10 cellular contexts compared by ENCODE assay signal in genomic region chr22:36155702-36156101, GRCh38. TPM values are rescaled to one million over a fixed set of nuclear protein-coding genes. Genes with fewer than 3 reads are reported as not detected.
A peak's percentile ranks its signal among the peaks of the same experiment; 100 is the strongest.
DNase-seq lines count a peak whose midpoint lies in the region; ATAC-seq and TF ChIP-seq lines count a peak whose summit lies in the region.
"Had no signal": no experiment of that assay in that cellular context is flagged by ENCODE, and none has a peak within 500 bp of the region (broad histone marks: within the 10 kb centered on the region; RNA-seq: fewer than 3 reads in every experiment).

No MANE protein-coding gene starts in this region.

- POLR2A ChIA-PET in CD4-positive, alpha-beta T cell (lab: Charles Lee), result interaction anchor here (0.6 kb wide), 1 partner anchor 1506 kb away, joined by 3 read pairs; no protein-coding TSS in a partner anchor
- POLR2A ChIA-PET in activated naive CD8-positive, alpha-beta T cell treated with anti-CD3 and anti-CD28 coated beads, Interleukin-2, amount 10 ng/mL, durations not matched to agents 7 days and 5 days (lab: Charles Lee), result interaction anchor here (0.6 to 1.3 kb wide), 6 partner anchors 9 to 856 kb away, joined by 3 to 7 read pairs (median 4); partner anchors contain the start of gene TOM1

- no peaks in the 10 kb centered on the region for H3K9me3 Mint-ChIP-seq in CD4-positive, alpha-beta T cell
- H3K9me3 Mint-ChIP-seq in activated naive CD8-positive, alpha-beta T cell treated with anti-CD3 and anti-CD28 coated beads, Interleukin-2, amount 10 ng/mL, durations not matched to agents 7 days and 5 days, result peaks cover 7% of the 10 kb centered on the region

- H3K4me3 ChIP-seq in right atrium auricular region (peak overlapping the region in 1 of 2 donors; percentile 53), rectal smooth muscle tissue (ENCODE audit: low read length) (peak overlapping the region; percentile 64)

- no peak for TF ChIP-seq CTCF in CD4-positive, alpha-beta T cell (IDR thresholded peaks at IDR 0.05)
- no peak for TF ChIP-seq CTCF in right atrium auricular region (IDR thresholded peaks at IDR 0.05)

- H3K36me3 ChIP-seq in right atrium auricular region, result no peaks in the 10 kb centered on the region
- no peaks in the 10 kb centered on the region for H3K36me3 ChIP-seq in rectal smooth muscle tissue (ENCODE audit: control insufficient read depth, insufficient read depth, low read length)

- no peaks in the 10 kb centered on the region for H3K27me3 ChIP-seq in CD4-positive, alpha-beta T cell (ENCODE audit: control insufficient read depth, insufficient read depth, low read length)
- H3K27me3 ChIP-seq in right atrium auricular region (no peaks in the 10 kb centered on the region), rectal smooth muscle tissue (ENCODE audit: control insufficient read depth, insufficient read depth, low read length) (no peaks in the 10 kb centered on the region)

- no peak for DNase-seq in CD4-positive, alpha-beta T cell
- no peak for DNase-seq in activated naive CD8-positive, alpha-beta T cell treated with anti-CD3 and anti-CD28 coated beads, Interleukin-2, amount 10 ng/mL, durations not matched to agents 7 days and 5 days
- peak; percentile 88 for DNase-seq in right atrium auricular region (ENCODE audit: low spot score)
- no peak for DNase-seq in LoVo (ENCODE audit: low spot score)
- DNase-seq in effector CD8-positive, alpha-beta T cell (lab: John Stamatoyannopoulos, UW), result no peak
- no peak for DNase-seq in occipital lobe (lab: John Stamatoyannopoulos, UW)
- no peak for DNase-seq in cortex of kidney (lab: John Stamatoyannopoulos, UW)
- DNase-seq: GDM1 had no signal

- H3K36me3 Mint-ChIP-seq in CD4-positive, alpha-beta T cell (ENCODE audit: low read depth), result peaks cover 78% of the 10 kb centered on the region
- H3K36me3 Mint-ChIP-seq in activated naive CD8-positive, alpha-beta T cell treated with anti-CD3 and anti-CD28 coated beads, Interleukin-2, amount 10 ng/mL, durations not matched to agents 7 days and 5 days, result peaks cover 53% of the 10 kb centered on the region

- intact Hi-C loops in CD4-positive, alpha-beta T cell (cut with DNase I, micrococcal nuclease), result no loop called here

- H3K9ac ChIP-seq in rectal smooth muscle tissue (ENCODE audit: low read length), result no peak overlapping the region
- H3K9ac ChIP-seq: KMS-11 had no signal

- H3K27ac Mint-ChIP-seq in CD4-positive, alpha-beta T cell, result peak overlapping the region; percentile 92
- peak overlapping the region; percentile 91 for H3K27ac Mint-ChIP-seq in activated naive CD8-positive, alpha-beta T cell treated with anti-CD3 and anti-CD28 coated beads, Interleukin-2, amount 10 ng/mL, durations not matched to agents 7 days and 5 days

- no peak for ATAC-seq in CD4-positive, alpha-beta T cell (ENCODE audit: poor library complexity)
- ATAC-seq in activated naive CD8-positive, alpha-beta T cell treated with anti-CD3 and anti-CD28 coated beads, Interleukin-2, amount 10 ng/mL, durations not matched to agents 7 days and 5 days (ENCODE audit: low read depth), result no peak

- peak overlapping the region; percentile 90 for H3K27ac ChIP-seq in CD4-positive, alpha-beta T cell (ENCODE audit: low read depth, low read length)
- H3K27ac ChIP-seq in right atrium auricular region, result peak overlapping the region; percentile 82 to 92
- H3K27ac ChIP-seq in rectal smooth muscle tissue (ENCODE audit: low read depth, low read length), result peak overlapping the region; percentile 93
- H3K27ac ChIP-seq: KMS-11 had no signal

- CTCF ChIA-PET in CD4-positive, alpha-beta T cell (lab: Charles Lee), result interaction anchor here (1.5 kb wide), 1 partner anchor 331 kb away, joined by 6 read pairs; no protein-coding TSS in a partner anchor

- H3K4me1 ChIP-seq in right atrium auricular region, result peaks cover 0 to 69% of the 10 kb centered on the region in 2 donors
- H3K4me1 ChIP-seq in rectal smooth muscle tissue (ENCODE audit: control insufficient read depth, insufficient read depth, low read length), result peaks cover 22% of the 10 kb centered on the region

- peaks cover 99% of the 10 kb centered on the region for H3K4me1 Mint-ChIP-seq in CD4-positive, alpha-beta T cell (ENCODE audit: low read depth)
- H3K4me1 Mint-ChIP-seq in activated naive CD8-positive, alpha-beta T cell treated with anti-CD3 and anti-CD28 coated beads, Interleukin-2, amount 10 ng/mL, durations not matched to agents 7 days and 5 days, result peaks cover 72% of the 10 kb centered on the region

- no peaks in the 10 kb centered on the region for H3K27me3 Mint-ChIP-seq in CD4-positive, alpha-beta T cell
- no peaks in the 10 kb centered on the region for H3K27me3 Mint-ChIP-seq in activated naive CD8-positive, alpha-beta T cell treated with anti-CD3 and anti-CD28 coated beads, Interleukin-2, amount 10 ng/mL, durations not matched to agents 7 days and 5 days

- H3K4me3 Mint-ChIP-seq in CD4-positive, alpha-beta T cell, result peak overlapping the region; percentile 94
- H3K4me3 Mint-ChIP-seq in activated naive CD8-positive, alpha-beta T cell treated with anti-CD3 and anti-CD28 coated beads, Interleukin-2, amount 10 ng/mL, durations not matched to agents 7 days and 5 days, result peak overlapping the region; percentile 90

- no peaks in the 10 kb centered on the region for H3K9me3 ChIP-seq in CD4-positive, alpha-beta T cell (ENCODE audit: control insufficient read depth, low read length)
- H3K9me3 ChIP-seq in right atrium auricular region, result no peaks in the 10 kb centered on the region

RNA-seq across cellular contexts. Expression of gene APOL3, which starts 4.9 kb away (rescaled TPM):
- 100 to 1,000 TPM; 111 to 116 TPM for total RNA-seq in CD4-positive, alpha-beta T cell
- total RNA-seq in activated naive CD8-positive, alpha-beta T cell treated with anti-CD3 and anti-CD28 coated beads, Interleukin-2, amount 10 ng/mL, durations not matched to agents 7 days and 5 days, result 100 to 1,000 TPM; 146 to 159 TPM
- total RNA-seq in right atrium auricular region (10 to 100 TPM; 13.8 to 29.5 TPM), occipital lobe (2.5 TPM)

RNA-seq across cellular contexts. Expression of gene APOL4, which starts 45.9 kb away (rescaled TPM):
- not detected for total RNA-seq in CD4-positive, alpha-beta T cell
- total RNA-seq in activated naive CD8-positive, alpha-beta T cell treated with anti-CD3 and anti-CD28 coated beads, Interleukin-2, amount 10 ng/mL, durations not matched to agents 7 days and 5 days, result 1 to 10 TPM; 5.7 to 6.5 TPM
- total RNA-seq in right atrium auricular region, result 1 to 10 TPM in 1 of 2 donors, under 1 TPM in 1; 0.24 to 2.1 TPM
- 10.5 TPM for total RNA-seq in occipital lobe
